ENCODE assay signal across 8 cellular contexts in the genomic region with DNA sequence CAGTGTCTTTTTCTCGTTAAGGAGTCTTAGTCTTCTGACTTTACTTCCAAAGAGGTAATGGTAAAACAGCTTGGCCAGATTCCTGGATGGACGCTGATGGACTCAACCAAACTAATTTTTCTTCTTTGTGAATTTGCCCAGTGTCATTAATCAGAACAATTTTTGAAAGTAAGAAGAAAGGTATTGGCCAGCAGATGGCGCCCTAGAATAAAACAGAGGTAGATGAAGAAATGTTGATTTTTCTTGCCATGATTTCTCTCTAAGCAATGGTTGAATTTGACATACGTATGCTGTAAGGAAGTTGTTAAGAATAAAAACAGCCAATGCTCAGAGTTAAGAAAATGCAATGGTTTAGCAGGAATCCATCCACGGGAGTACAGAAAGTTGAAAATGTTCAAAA.
DNase-seq lines count a peak whose midpoint lies in the region; ATAC-seq and TF ChIP-seq lines count a peak whose summit lies in the region.

No MANE protein-coding gene starts in this region.

- H3K9me3 ChIP-seq in osteoblast (ENCODE audit: low read depth, low read length): no peaks in the 10 kb centered on the region

- H3K79me2 ChIP-seq in osteoblast (ENCODE audit: insufficient read depth, low read length): no peaks in the 10 kb centered on the region

- H3K4me2 ChIP-seq in osteoblast (ENCODE audit: insufficient read depth, low read length): no peak overlapping the region

- H3K4me1 ChIP-seq in osteoblast (ENCODE audit: insufficient read depth, low read length): no peaks in the 10 kb centered on the region

- H4K20me1 ChIP-seq in osteoblast (ENCODE audit: insufficient read depth, low read length): no peaks in the 10 kb centered on the region

- H3K36me3 ChIP-seq in osteoblast (ENCODE audit: insufficient read depth, low read length): no peaks in the 10 kb centered on the region

- no peak overlapping the region for H3K27ac ChIP-seq in 22Rv1
- H3K27ac ChIP-seq in osteoblast (ENCODE audit: low read depth, low read length): no peak overlapping the region

- TF ChIP-seq CTCF in 22Rv1 (IDR thresholded peaks at IDR 0.05): peak; percentile 70
- TF ChIP-seq CTCF in GM12865 (IDR thresholded peaks at IDR 0.05; ENCODE audit: insufficient read depth, low read depth, low read length, missing control alignments): peak; percentile 38
- peak; percentile 60 for TF ChIP-seq CTCF in epithelial cell of esophagus (IDR thresholded peaks at IDR 0.05; ENCODE audit: insufficient read depth, low read depth, low read length, missing control alignments)
- TF ChIP-seq CTCF in osteoblast (IDR thresholded peaks at IDR 0.05; ENCODE audit: extremely low read depth, low read depth, low read length): peak; percentile 59

- H3K4me3 ChIP-seq in GM12865 (ENCODE audit: low read depth, low read length) (no peak overlapping the region), epithelial cell of esophagus (ENCODE audit: low read length) (no peak overlapping the region), osteoblast (ENCODE audit: insufficient read depth, low read length) (no peak overlapping the region)

- no peak overlapping the region for H2AFZ ChIP-seq in osteoblast (ENCODE audit: low read length)

- no peaks in the 10 kb centered on the region for H3K27me3 ChIP-seq in osteoblast (ENCODE audit: insufficient read depth, low read length)

- no peak for ATAC-seq in GM21360 (IDR thresholded peaks at IDR 0.05; ENCODE audit: unreplicated experiment)

- DNase-seq in GM12865 (ENCODE audit: low read depth): peak; percentile 54
- peak; percentile 36 for DNase-seq in NCI-H2171 (lab: John Stamatoyannopoulos, UW)
- DNase-seq in activated CD4-positive, alpha-beta T cell treated with anti-CD3 and anti-CD28 coated beads, Interleukin-2, amount 50 U/mL, for 1 hour: peak; percentile 58
- DNase-seq in epithelial cell of esophagus (ENCODE audit: low read depth): peak; percentile 63
- no peak for DNase-seq in osteoblast (ENCODE audit: insufficient read length, low spot score, missing footprints)
- no peak for DNase-seq in cortex of kidney (lab: John Stamatoyannopoulos, UW)

Comparison
In these comparisons a context has a peak if more than half of its experiments do, and no peak if none do; other contexts are left out.
1. DNase-seq: peak in GM12865 (single experiment), NCI-H2171 (single experiment), activated CD4-positive, alpha-beta T cell treated with anti-CD3 and anti-CD28 coated beads, Interleukin-2, amount 50 U/mL, for 1 hour (single experiment) and epithelial cell of esophagus (single experiment); none in osteoblast (single experiment) and cortex of kidney (single experiment).
2. Peak in every context shown above with its lines, with median percentiles within 50 percentile points of each other: CTCF ChIP-seq.